In the genomic region with DNA sequence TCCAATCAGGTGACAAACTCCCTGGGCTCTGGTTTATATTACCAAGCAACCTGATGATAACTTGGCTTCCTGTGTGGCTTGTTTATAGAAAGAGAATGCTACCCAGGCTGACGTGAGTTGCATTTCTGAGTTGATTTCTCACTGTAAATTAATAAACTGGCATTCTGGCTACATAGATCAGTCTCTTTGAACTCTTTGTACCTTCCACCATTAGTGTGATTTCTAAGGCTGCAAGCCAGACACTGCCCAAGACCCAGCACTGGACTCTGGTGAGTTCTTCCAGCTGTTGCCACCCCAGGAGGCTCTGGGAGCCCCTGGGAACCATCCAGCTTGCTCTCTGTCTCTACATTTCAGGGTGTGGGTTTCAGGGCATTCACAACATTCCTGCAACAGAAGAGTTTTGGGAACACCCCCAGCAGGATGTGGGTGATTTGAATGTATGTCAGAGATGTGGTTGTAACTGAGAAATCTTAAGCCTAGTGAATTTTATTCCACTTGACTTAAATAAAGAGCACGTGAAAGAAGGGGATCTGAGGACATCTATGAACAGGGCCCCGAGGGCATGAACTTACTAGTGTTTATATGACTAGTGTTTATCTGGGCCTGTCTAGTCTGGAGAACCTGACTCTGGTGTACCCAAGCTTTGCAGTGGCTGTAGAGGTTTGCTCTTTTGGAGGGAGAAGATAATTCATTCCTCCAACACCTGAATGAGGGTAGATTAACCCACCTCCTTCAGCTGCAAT, we compare ENCODE assay signal across 10 cellular contexts. TPM values are rescaled to one million over a fixed set of nuclear protein-coding genes. Genes with fewer than 3 reads are reported as not detected.
DNase-seq lines count a peak whose midpoint lies in the region; ATAC-seq and TF ChIP-seq lines count a peak whose summit lies in the region.
"Had no signal": no experiment of that assay in that cellular context is flagged by ENCODE, and none has a peak within 500 bp of the region (broad histone marks: within the 10 kb centered on the region; RNA-seq: fewer than 3 reads in every experiment).

No MANE protein-coding gene starts in this region.

- H3K4me1 Mint-ChIP-seq in HFFc6 (ENCODE audit: low read depth): peaks cover 47% of the 10 kb centered on the region
- peaks cover 47% of the 10 kb centered on the region for H3K4me1 Mint-ChIP-seq in activated T-cell treated with anti-CD3 and anti-CD28 coated beads, Interleukin-2, amount 50 U/mL, for 72 hours (ENCODE audit: low read depth)

- H3K9me3 Mint-ChIP-seq in HFFc6: no peaks in the 10 kb centered on the region
- H3K9me3 Mint-ChIP-seq in activated T-cell treated with anti-CD3 and anti-CD28 coated beads, Interleukin-2, amount 50 U/mL, for 72 hours: no peaks in the 10 kb centered on the region

- H3K4me3 Mint-ChIP-seq in HFFc6: peak overlapping the region; percentile 60
- peak overlapping the region; percentile 52 to 92 for H3K4me3 Mint-ChIP-seq in activated T-cell treated with anti-CD3 and anti-CD28 coated beads, Interleukin-2, amount 50 U/mL, for 72 hours

- peak overlapping the region; percentile 96 for H3K27ac Mint-ChIP-seq in HFFc6
- peak overlapping the region; percentile 72 for H3K27ac Mint-ChIP-seq in activated T-cell treated with anti-CD3 and anti-CD28 coated beads, Interleukin-2, amount 50 U/mL, for 72 hours

- POLR2A ChIA-PET in BJ (lab: Charles Lee): no interaction called here

- peak in 1 of 2 donors; percentile 18 for ATAC-seq in activated T-cell treated with anti-CD3 and anti-CD28 coated beads, Interleukin-2, amount 50 U/mL, for 72 hours (replicated peaks in 1 of 2)
- ATAC-seq in GM21528 (IDR thresholded peaks at IDR 0.05; ENCODE audit: low FRiP score, unreplicated experiment) (no peak), HG02840 (IDR thresholded peaks at IDR 0.05; ENCODE audit: low FRiP score, unreplicated experiment) (no peak)
- ATAC-seq in activated CD4-positive, CD25-positive, alpha-beta regulatory T cell treated with anti-CD3 and anti-CD28 coated beads, Interleukin-2, amount 50 U/mL, for 24 hours: no peak
- ATAC-seq: right cardiac atrium had no signal

- no peaks in the 10 kb centered on the region for H3K36me3 Mint-ChIP-seq in HFFc6 (ENCODE audit: low read depth)
- H3K36me3 Mint-ChIP-seq in activated T-cell treated with anti-CD3 and anti-CD28 coated beads, Interleukin-2, amount 50 U/mL, for 72 hours (ENCODE audit: insufficient read depth in 2 of 2): peaks cover 0 to 6% of the 10 kb centered on the region in 2 donors

- H3K27me3 Mint-ChIP-seq in HFFc6 (ENCODE audit: insufficient read depth): peaks cover 4% of the 10 kb centered on the region
- peaks cover 73% of the 10 kb centered on the region for H3K27me3 Mint-ChIP-seq in activated T-cell treated with anti-CD3 and anti-CD28 coated beads, Interleukin-2, amount 50 U/mL, for 72 hours (ENCODE audit: low read depth)

- TF ChIP-seq CTCF in BJ (IDR thresholded peaks at IDR 0.05; ENCODE audit: insufficient read depth, low read depth, low read length) (no peak), HFFc6 (IDR thresholded peaks at IDR 0.05) (no peak)

- CTCF ChIA-PET in BJ (lab: Yijun Ruan, JAX): interaction anchor here (0.9 to 1.4 kb wide), 4 partner anchors 10 to 263 kb away, joined by 3 to 6 read pairs (median 4); no protein-coding TSS in a partner anchor

- no peaks in the 10 kb centered on the region for H3K27me3 ChIP-seq in BJ (ENCODE audit: control insufficient read depth, insufficient read depth, low read length)

- no peak overlapping the region for H3K4me3 ChIP-seq in BJ (ENCODE audit: low read depth, low read length)

- H3K36me3 ChIP-seq in BJ (ENCODE audit: control insufficient read depth, insufficient read depth, low read length): no peaks in the 10 kb centered on the region

- DNase-seq in BJ (ENCODE audit: low read depth) (peak; percentile 68), HFFc6 (peak; percentile 77), kidney glomerular epithelial cell (lab: John Stamatoyannopoulos, UW) (peak; percentile 82), NCI-H510A treated with DMSO at 0.1 percent for 48 hours (lab: John Stamatoyannopoulos, UW) (no peak)
- no peak for DNase-seq in activated T-cell treated with anti-CD3 and anti-CD28 coated beads, Interleukin-2, amount 50 U/mL, for 72 hours
- DNase-seq: NCI-H1105, right cardiac atrium had no signal

RNA-seq across cellular contexts. Expression of a gene that starts 30.3 kb away (rescaled TPM):
- polyA plus RNA-seq in BJ (2011; rRNA removed): 3.0 and 3.2 TPM in 2 replicates
- polyA minus RNA-seq in BJ (2011; rRNA and poly(A)+ RNA removed): 5.6 and 8.7 TPM in 2 replicates
- total RNA-seq in HFFc6 (2021; fragmentation: NEBNext Ultra II Directional; extraction: Animal tissue kit (Norgen Biotek cat#: 25700)): under 1 TPM; 0.46 to 0.91 (median 0.68) TPM
- 1 to 10 TPM; 1.5 to 9.2 TPM for total RNA-seq in activated T-cell treated with anti-CD3 and anti-CD28 coated beads, Interleukin-2, amount 50 U/mL, for 72 hours

Comparison
In these comparisons a context has a peak if more than half of its experiments do, and no peak if none do; other contexts are left out.
1. DNase-seq: peak in BJ (single experiment), HFFc6 (single experiment) and kidney glomerular epithelial cell (single experiment); none in activated T-cell treated with anti-CD3 and anti-CD28 coated beads, Interleukin-2, amount 50 U/mL, for 72 hours (0 of 2) and NCI-H510A treated with DMSO at 0.1 percent for 48 hours (single experiment).